In the genomic region with DNA sequence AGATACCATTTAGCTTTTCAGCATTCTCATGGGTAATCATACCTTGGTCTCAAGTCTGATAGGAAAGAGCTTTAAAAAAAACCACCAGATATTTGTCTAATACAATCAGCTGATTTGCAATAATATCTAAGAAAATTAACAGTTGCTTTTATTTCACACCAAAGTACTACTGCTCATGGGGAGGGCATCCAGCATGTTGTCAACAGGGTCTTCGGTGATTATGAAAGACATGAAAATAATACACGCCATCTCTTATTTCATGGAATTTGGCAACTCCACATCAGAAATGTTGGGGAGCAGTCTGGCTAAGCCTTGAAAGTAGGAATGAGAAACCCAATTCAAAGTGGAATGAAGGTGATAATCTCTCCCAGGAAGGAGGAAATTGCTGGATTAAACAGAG, we compare ENCODE assay signal across 25 cellular contexts. TPM values are rescaled to one million over a fixed set of nuclear protein-coding genes. Genes with fewer than 3 reads are reported as not detected.
"Had no signal": no experiment of that assay in that cellular context is flagged by ENCODE, and none has a peak within 500 bp of the region (broad histone marks: within the 10 kb centered on the region; RNA-seq: fewer than 3 reads in every experiment).

No MANE protein-coding gene starts in this region.

- H3K27ac ChIP-seq: dorsolateral prefrontal cortex, epithelial cell of prostate, left ventricle myocardium inferior, lower lobe of right lung, tibial artery, upper lobe of left lung, uterus had no signal

- DNase-seq: cortex of kidney; dorsolateral prefrontal cortex; effector CD8-positive, alpha-beta T cell; kidney; left cardiac atrium; left ventricle myocardium inferior; lower lobe of right lung; midbrain; naive thymus-derived CD4-positive, alpha-beta T cell; nephron progenitor cell; posterior cingulate gyrus; right cardiac atrium; small intestine; stimulated activated CD4-positive, alpha-beta T cell treated with anti-CD3 and anti-CD28 coated beads, Interleukin-4, amount 100 ng/mL, for 1 hour; stimulated activated CD8-positive, alpha-beta memory T cell treated with anti-CD3 and anti-CD28 coated beads, Interleukin-4, amount 100 ng/mL, for 48 hours; tibial artery; upper lobe of left lung; uterus had no signal

- H3K36me3 Mint-ChIP-seq: memory B cell; stimulated activated effector memory CD8-positive, alpha-beta T cell treated with anti-CD3 and anti-CD28 coated beads, Interleukin-12 subunit alpha, Interleukin-12 subunit beta, amount 100 ng/mL, for 72 hours had no signal

- H3K4me3 ChIP-seq: dorsolateral prefrontal cortex, left ventricle myocardium inferior, lower lobe of right lung, tibial artery, upper lobe of left lung, uterus had no signal

- H3K9me3 Mint-ChIP-seq: central memory CD8-positive, alpha-beta T cell; memory B cell; naive thymus-derived CD4-positive, alpha-beta T cell; nephron progenitor cell; stimulated activated effector memory CD8-positive, alpha-beta T cell treated with anti-CD3 and anti-CD28 coated beads, Interleukin-12 subunit alpha, Interleukin-12 subunit beta, amount 100 ng/mL, for 72 hours; stimulated activated naive CD8-positive, alpha-beta T cell treated with anti-CD3 and anti-CD28 coated beads, Interleukin-15, Interleukin-2, amounts not matched to agents 100 ng/mL and 50 ng/mL, for 24 hours had no signal

- H3K36me3 ChIP-seq: esophagus muscularis mucosa, left ventricle myocardium inferior, lower lobe of right lung, tibial artery, upper lobe of left lung, uterus had no signal

- H3K4me1 ChIP-seq: left ventricle myocardium inferior, lower lobe of right lung, upper lobe of left lung, uterus had no signal

- ATAC-seq: left cardiac atrium; lower lobe of right lung; naive thymus-derived CD4-positive, alpha-beta T cell; right cardiac atrium; stimulated activated effector memory CD8-positive, alpha-beta T cell treated with anti-CD3 and anti-CD28 coated beads, Interleukin-12 subunit alpha, Interleukin-12 subunit beta, amount 100 ng/mL, for 72 hours had no signal

- H3K27me3 Mint-ChIP-seq: memory B cell had no signal

- H3K27ac Mint-ChIP-seq: memory B cell; naive thymus-derived CD4-positive, alpha-beta T cell; nephron progenitor cell; stimulated activated effector memory CD8-positive, alpha-beta T cell treated with anti-CD3 and anti-CD28 coated beads, Interleukin-12 subunit alpha, Interleukin-12 subunit beta, amount 100 ng/mL, for 72 hours; stimulated activated naive CD8-positive, alpha-beta T cell treated with anti-CD3 and anti-CD28 coated beads, Interleukin-15, Interleukin-2, amounts not matched to agents 100 ng/mL and 50 ng/mL, for 24 hours had no signal

- H3K4me1 Mint-ChIP-seq: central memory CD8-positive, alpha-beta T cell; memory B cell; naive thymus-derived CD4-positive, alpha-beta T cell; stimulated activated effector memory CD8-positive, alpha-beta T cell treated with anti-CD3 and anti-CD28 coated beads, Interleukin-12 subunit alpha, Interleukin-12 subunit beta, amount 100 ng/mL, for 72 hours had no signal

- H3K9me3 ChIP-seq: esophagus muscularis mucosa, left ventricle myocardium inferior, lower lobe of right lung, tibial artery, upper lobe of left lung, uterus had no signal

- H3K4me3 Mint-ChIP-seq: central memory CD8-positive, alpha-beta T cell; memory B cell; naive thymus-derived CD4-positive, alpha-beta T cell; nephron progenitor cell; stimulated activated effector memory CD8-positive, alpha-beta T cell treated with anti-CD3 and anti-CD28 coated beads, Interleukin-12 subunit alpha, Interleukin-12 subunit beta, amount 100 ng/mL, for 72 hours; stimulated activated naive CD8-positive, alpha-beta T cell treated with anti-CD3 and anti-CD28 coated beads, Interleukin-15, Interleukin-2, amounts not matched to agents 100 ng/mL and 50 ng/mL, for 24 hours had no signal

- H3K27me3 ChIP-seq: dorsolateral prefrontal cortex, esophagus muscularis mucosa, tibial artery, upper lobe of left lung, uterus had no signal

RNA-seq across cellular contexts. Expression of a gene that starts 3.0 kb away (rescaled TPM):
- total RNA-seq: lower lobe of right lung; naive thymus-derived CD4-positive, alpha-beta T cell; omental fat pad; upper lobe of left lung had no signal
- polyA plus RNA-seq: naive thymus-derived CD4-positive, alpha-beta T cell had no signal
